ENCODE assay signal across 8 cellular contexts in genomic region chr17:19508327-19508867, GRCh38. TPM values are rescaled to one million over a fixed set of nuclear protein-coding genes. Genes with fewer than 3 reads are reported as not detected.
DNase-seq lines count a peak whose midpoint lies in the region; ATAC-seq and TF ChIP-seq lines count a peak whose summit lies in the region.

No MANE protein-coding gene starts in this region.

- no peaks in the 10 kb centered on the region for H3K79me2 ChIP-seq in HCT116 (ENCODE audit: insufficient read depth, low read length)

- TF ChIP-seq RAD21 in HCT116 (IDR thresholded peaks at IDR 0.05; ENCODE audit: low read depth), result no peak

- H2AFZ ChIP-seq in HCT116 (ENCODE audit: low read depth, low read length, poor library complexity, severe bottlenecking), result peak overlapping the region; percentile 96

- peak overlapping the region; percentile 55 to 67 for H3K4me3 ChIP-seq in HCT116 (replicated peaks in 1 of 2; ENCODE audit: low read depth in 1 of 2, low read length in 2 of 2)
- peak overlapping the region; percentile 30 to 77 (median 66) for H3K4me3 ChIP-seq in heart right ventricle

- peak; percentile 57 for ATAC-seq in HCT116
- ATAC-seq in heart right ventricle, result peak; percentile 28 to 75 (median 66)
- peak; percentile 52 for ATAC-seq in sciatic nerve
- ATAC-seq in HG03139 (IDR thresholded peaks at IDR 0.05; ENCODE audit: unreplicated experiment), result no peak

- no peaks in the 10 kb centered on the region for H3K27me3 ChIP-seq in HCT116 (ENCODE audit: insufficient read depth, low read length)
- no peaks in the 10 kb centered on the region for H3K27me3 ChIP-seq in heart right ventricle

- H3K4me2 ChIP-seq in HCT116 (ENCODE audit: low read length), result peak overlapping the region; percentile 90

- H4K20me1 ChIP-seq in HCT116 (ENCODE audit: insufficient read depth), result no peaks in the 10 kb centered on the region

- in situ Hi-C loops in G401 (cut with HindIII; ENCODE audit: low sequenced_read_pairs), result no loop called here

- RAD21 ChIA-PET in HCT116 (lab: Charles Lee; ENCODE audit: low non-redundant PET in 1 of 2, low total read pairs in 2 of 2, uncharacterized antibody in 2 of 2, unreplicated experiment in 2 of 2), result no interaction called here

- H3K36me3 ChIP-seq in HCT116 (ENCODE audit: control insufficient read depth in 1 of 2, insufficient read depth in 2 of 2, low read length in 2 of 2), result no peaks in the 10 kb centered on the region
- H3K36me3 ChIP-seq in heart right ventricle, result no peaks in the 10 kb centered on the region

- H3K4me1 ChIP-seq in HCT116 (ENCODE audit: control insufficient read depth in 1 of 2, insufficient read depth in 2 of 2, low read length in 2 of 2) (peaks cover 6 to 15% of the 10 kb centered on the region in 2 experiments; a peak in 3 of 4 replicates), heart right ventricle (peaks cover 0 to 9% (median 5%) of the 10 kb centered on the region in 9 donors)

- no TSS peak for BruUV-seq in HCT116 (replicated peaks; lab: Mats Ljungman, UMichigan)

- no peak for TF ChIP-seq CTCF in HCT116 (IDR thresholded peaks at IDR 0.05 in 2 of 3, conservative IDR thresholded peaks at IDR 0.05 in 1 of 3; ENCODE audit: borderline replicate concordance in 1 of 3, insufficient read depth in 1 of 3, low read depth in 2 of 3, low read length in 2 of 3)
- no peak for TF ChIP-seq CTCF in heart right ventricle (IDR thresholded peaks at IDR 0.05)

- WGBS in heart right ventricle, 2 donors, result 9 to 11% methylated on average over 25 to 26 of the region's 26 CpGs

- DNase-seq in G401 (ENCODE audit: low spot score) (peak; percentile 47), HCT116 (ENCODE audit: low read depth, low spot score) (no peak), NCI-H510A treated with DMSO at 0.1 percent for 48 hours (lab: John Stamatoyannopoulos, UW) (peak; percentile 66), heart right ventricle (peak; percentile 20 to 39), sciatic nerve (ENCODE audit: low spot score) (peak; percentile 69), NCI-H1048 (lab: John Stamatoyannopoulos, UW) (no peak)
- peak; percentile 43 for DNase-seq in activated effector memory CD4-positive, alpha-beta T cell treated with Interleukin-2 at 50 U/mL for 16 hours

- H3K9ac ChIP-seq in HCT116 (ENCODE audit: low read length), result peak overlapping the region; percentile 36

- H3K9me3 ChIP-seq in HCT116 (ENCODE audit: control insufficient read depth in 1 of 2, insufficient read depth in 1 of 2, low read depth in 1 of 2, low read length in 2 of 2) (no peaks in the 10 kb centered on the region), heart right ventricle (no peaks in the 10 kb centered on the region)

- no peak for TF ChIP-seq POLR2A in HCT116 (IDR thresholded peaks at IDR 0.05; ENCODE audit: borderline replicate concordance, extremely low read depth, insufficient read depth, insufficient read length)

- POLR2A ChIA-PET in HCT116 (lab: Charles Lee), result no interaction called here

- H3K27ac ChIP-seq in HCT116 (ENCODE audit: low read depth, low read length) (peak overlapping the region; percentile 71), heart right ventricle (peak overlapping the region; percentile 13 to 87 (median 78))

- H3K9me2 ChIP-seq in HCT116 (ENCODE audit: insufficient read depth), result no peaks in the 10 kb centered on the region

- CTCF ChIA-PET in HCT116 (lab: Charles Lee), result no interaction called here

- intact Hi-C loops in HCT116 (cut with micrococcal nuclease), result loop anchor here (5.0 kb wide), 3 partner anchors 139 to 244 kb away; partner anchors contain the start of genes ALDH3A2 and B9D1
- intact Hi-C loops in heart right ventricle (cut with DNase I), result loop anchor here in 4 of 10 donors (5.0 to 10.0 kb wide), 2 partner anchors 139 to 144 kb away; partner anchors contain the start of genes ALDH3A2 (in 2 of the 4) and B9D1 (in 2 of the 4)
- intact Hi-C loops in sciatic nerve (cut with DNase I), result no loop called here

TF ChIP-seq in HCT116, 20 proteins besides CTCF, POLR2A, EP300 and RAD21:
- TF ChIP-seq EGR1 (IDR thresholded peaks at IDR 0.05; ENCODE audit: low read depth) (peak; percentile 62; the same call in 1 of the 2 replicates), ELF1 (IDR thresholded peaks at IDR 0.05; ENCODE audit: borderline replicate concordance, low read depth) (no peak; the same call in 1 of the 2 replicates)

RNA-seq across cellular contexts. Expression of gene SLC47A1, which starts 25.3 kb away (rescaled TPM):
- 2.6 and 4.5 TPM in 2 replicates for total RNA-seq in G401 (2014; rRNA removed; shearing (Covaris generic))
- total RNA-seq in HCT116 (2021; ENCODE audit: unreplicated experiment) (0.17 TPM), heart right ventricle (10 to 100 TPM in 5 of 10 donors, 1 to 10 TPM in 5; 2.1 to 20.3 (median 9.2) TPM), sciatic nerve (8.0 TPM)
- polyA plus RNA-seq in HCT116 (2012), result 0.13 and 0.86 TPM in 2 replicates
- 1 to 10 TPM in 1 of 2 donors, under 1 TPM in 1; 0.62 to 6.3 TPM for polyA plus RNA-seq in heart right ventricle

Comparison
In these comparisons a context has a peak if more than half of its experiments do, and no peak if none do; other contexts are left out.
1. DNase-seq: peak in G401 (single experiment), NCI-H510A treated with DMSO at 0.1 percent for 48 hours (single experiment), activated effector memory CD4-positive, alpha-beta T cell treated with Interleukin-2 at 50 U/mL for 16 hours (single experiment), heart right ventricle (2 of 2) and sciatic nerve (single experiment); none in HCT116 (single experiment) and NCI-H1048 (single experiment).